Comparison of ENCODE assay signal across 18 cellular contexts in genomic region chr6:128095362-128095761, GRCh38.
"Had no signal": no experiment of that assay in that cellular context is flagged by ENCODE, and none has a peak within 500 bp of the region (broad histone marks: within the 10 kb centered on the region; RNA-seq: fewer than 3 reads in every experiment).

No MANE protein-coding gene starts in this region.

- H3K4me3 Mint-ChIP-seq: activated T-helper 17 cell treated with anti-CD3 and anti-CD28 coated beads, Interleukin-2, amount 50 U/mL, for 72 hours; effector memory CD8-positive, alpha-beta T cell; natural killer cell treated with Interleukin-12 subunit alpha and Interleukin-12 subunit beta and Interleukin-15 and Interleukin-18, amount 100 ng/mL, for 72 hours; T-helper 17 cell had no signal

- H3K4me3 ChIP-seq: spleen, thoracic aorta, upper lobe of left lung had no signal

- ATAC-seq: activated naive CD4-positive, alpha-beta T cell treated with anti-CD3 and anti-CD28 coated beads, Interleukin-2, amount 50 U/mL, for 72 hours; activated T-helper 17 cell treated with anti-CD3 and anti-CD28 coated beads, Interleukin-2, amount 50 U/mL, for 72 hours; effector memory CD8-positive, alpha-beta T cell; esophagus mucosa; left ventricle myocardium superior; natural killer cell treated with Interleukin-12 subunit alpha and Interleukin-12 subunit beta and Interleukin-15 and Interleukin-18, amount 100 ng/mL, for 72 hours; T-helper 17 cell had no signal

- DNase-seq: activated CD4-positive, alpha-beta T cell treated with anti-CD3 and anti-CD28 coated beads, Interleukin-2, amount 50 U/mL, for 1 hour; activated T-cell treated with anti-CD3 and anti-CD28 coated beads, Interleukin-2, amount 50 U/mL, for 1 hour; central memory CD4-positive, alpha-beta T cell; effector memory CD8-positive, alpha-beta T cell; glutamatergic neuron; hippocampal formation; left ventricle myocardium superior; spleen; stimulated activated CD4-positive, alpha-beta T cell treated with anti-CD3 and anti-CD28 coated beads, Interleukin-4, amount 100 ng/mL, for 1 hour; stimulated activated naive CD4-positive, alpha-beta T cell; T-helper 17 cell; upper lobe of left lung had no signal

- H3K9me3 Mint-ChIP-seq: activated T-helper 17 cell treated with anti-CD3 and anti-CD28 coated beads, Interleukin-2, amount 50 U/mL, for 72 hours; effector memory CD8-positive, alpha-beta T cell; natural killer cell treated with Interleukin-12 subunit alpha and Interleukin-12 subunit beta and Interleukin-15 and Interleukin-18, amount 100 ng/mL, for 72 hours had no signal

- H3K27ac Mint-ChIP-seq: activated naive CD4-positive, alpha-beta T cell treated with anti-CD3 and anti-CD28 coated beads, Interleukin-2, amount 50 U/mL, for 72 hours; activated T-helper 17 cell treated with anti-CD3 and anti-CD28 coated beads, Interleukin-2, amount 50 U/mL, for 72 hours; natural killer cell treated with Interleukin-12 subunit alpha and Interleukin-12 subunit beta and Interleukin-15 and Interleukin-18, amount 100 ng/mL, for 72 hours; T-helper 17 cell had no signal

- H3K27me3 Mint-ChIP-seq: activated T-helper 17 cell treated with anti-CD3 and anti-CD28 coated beads, Interleukin-2, amount 50 U/mL, for 72 hours; effector memory CD8-positive, alpha-beta T cell; natural killer cell treated with Interleukin-12 subunit alpha and Interleukin-12 subunit beta and Interleukin-15 and Interleukin-18, amount 100 ng/mL, for 72 hours; progenitor cell of endocrine pancreas; T-helper 17 cell had no signal

- H3K36me3 ChIP-seq: spleen, thoracic aorta, upper lobe of left lung had no signal

- H3K27ac ChIP-seq: spleen, thoracic aorta, upper lobe of left lung had no signal

- H3K9me3 ChIP-seq: spleen, thoracic aorta, upper lobe of left lung had no signal

- H3K36me3 Mint-ChIP-seq: activated naive CD4-positive, alpha-beta T cell treated with anti-CD3 and anti-CD28 coated beads, Interleukin-2, amount 50 U/mL, for 72 hours; natural killer cell treated with Interleukin-12 subunit alpha and Interleukin-12 subunit beta and Interleukin-15 and Interleukin-18, amount 100 ng/mL, for 72 hours had no signal
